15 cellular contexts compared by ENCODE assay signal in the genomic region with DNA sequence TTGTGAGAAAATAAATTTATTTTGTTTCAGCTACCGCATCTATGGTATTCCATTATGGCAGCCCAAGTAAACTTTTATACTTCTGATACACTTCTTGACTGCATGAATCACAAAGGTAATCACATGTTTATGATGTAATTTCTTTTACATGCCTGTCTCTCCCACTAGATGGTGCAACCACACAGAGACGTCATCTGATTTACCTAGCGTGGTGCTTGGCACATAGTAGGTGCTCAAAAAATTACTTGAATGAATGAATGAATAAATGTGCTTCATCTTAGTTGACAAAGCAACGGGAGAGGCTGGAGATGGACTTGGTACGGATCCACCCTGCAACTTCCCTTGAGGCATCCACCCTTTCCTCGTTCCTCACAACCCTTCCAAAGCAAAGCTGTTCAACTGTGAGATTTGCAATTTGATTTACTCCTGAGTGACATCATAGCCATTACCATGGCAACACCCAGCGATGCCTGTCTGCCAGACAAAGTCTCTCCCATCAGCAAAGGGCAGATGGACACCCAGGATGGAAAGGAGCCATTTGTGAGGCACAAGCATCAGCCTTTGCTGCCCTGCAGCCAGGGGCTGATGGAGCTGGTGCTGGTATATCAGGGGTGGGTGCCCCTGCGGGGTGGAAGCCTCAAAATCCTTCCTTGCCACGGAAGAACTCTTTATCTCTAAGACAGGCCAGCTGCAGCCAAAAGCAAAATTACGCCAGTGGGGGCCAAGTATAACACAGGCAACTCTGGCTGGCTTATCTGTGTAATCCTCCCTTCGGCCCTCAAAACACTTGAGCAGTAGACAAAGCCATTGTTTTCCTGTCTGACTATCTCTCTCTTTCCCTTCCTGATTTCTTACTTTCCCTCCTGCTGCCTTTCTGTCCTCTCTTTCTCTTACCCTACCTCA. TPM values are rescaled to one million over a fixed set of nuclear protein-coding genes. Genes with fewer than 3 reads are reported as not detected.
A peak's percentile ranks its signal among the peaks of the same experiment; 100 is the strongest.
DNase-seq lines count a peak whose midpoint lies in the region; ATAC-seq and TF ChIP-seq lines count a peak whose summit lies in the region.
"Had no signal": no experiment of that assay in that cellular context is flagged by ENCODE, and none has a peak within 500 bp of the region (broad histone marks: within the 10 kb centered on the region; RNA-seq: fewer than 3 reads in every experiment).

No MANE protein-coding gene starts in this region.

- intact Hi-C loops in mammary epithelial cell (cut with micrococcal nuclease), result loop anchor here (1.0 kb wide), 1 partner anchor 222 kb away; no protein-coding TSS in a partner anchor
- intact Hi-C loops in MCF 10A (cut with micrococcal nuclease), result no loop called here
- intact Hi-C loops in OCI-LY7 (cut with micrococcal nuclease; ENCODE audit: unreplicated experiment), result no loop called here

- H3K4me1 Mint-ChIP-seq in MCF 10A (ENCODE audit: insufficient read depth, unreplicated experiment) (no peaks in the 10 kb centered on the region), WTC11 (peaks cover 10% of the 10 kb centered on the region)
- H3K4me1 Mint-ChIP-seq: activated T-helper 17 cell treated with anti-CD3 and anti-CD28 coated beads, Interleukin-2, amount 50 U/mL, for 72 hours had no signal

- H3K9ac ChIP-seq in mammary epithelial cell (ENCODE audit: insufficient read depth, low read length), result no peak overlapping the region

- BruUV-seq in mammary epithelial cell (replicated peaks; lab: Mats Ljungman, UMichigan) (no TSS peak), MCF 10A (replicated peaks; lab: Mats Ljungman, UMichigan) (no TSS peak), OCI-LY7 (replicated peaks; lab: Mats Ljungman, UMichigan) (no TSS peak)

- H4K20me1 ChIP-seq in mammary epithelial cell (ENCODE audit: insufficient read depth, low read length) (no peaks in the 10 kb centered on the region), OCI-LY7 (ENCODE audit: insufficient read depth, low read length) (no peaks in the 10 kb centered on the region)

- H3K27ac ChIP-seq in mammary epithelial cell (ENCODE audit: insufficient read depth, low read depth, low read length) (no peak overlapping the region), OCI-LY7 (ENCODE audit: low read depth, low read length, poor library complexity, severe bottlenecking) (no peak overlapping the region)
- H3K27ac ChIP-seq: prostate gland had no signal

- TF ChIP-seq CTCF in mammary epithelial cell (conservative IDR thresholded peaks at IDR 0.05 in 1 of 2, IDR thresholded peaks at IDR 0.05 in 1 of 2; ENCODE audit: extremely low read depth in 1 of 2, insufficient read depth in 1 of 2, low read depth in 1 of 2, low read length in 2 of 2), result peak; percentile 17 to 22
- no peak for TF ChIP-seq CTCF in MCF 10A (IDR thresholded peaks at IDR 0.05; ENCODE audit: unreplicated experiment)
- peak; percentile 71 for TF ChIP-seq CTCF in OCI-LY7 (conservative IDR thresholded peaks at IDR 0.05; ENCODE audit: low read length)
- TF ChIP-seq CTCF in epithelial cell of proximal tubule (conservative IDR thresholded peaks at IDR 0.05; ENCODE audit: low read depth, low read length), result peak; percentile 26
- TF ChIP-seq CTCF in WTC11 (IDR thresholded peaks at IDR 0.05), result no peak

- H3K4me3 ChIP-seq in mammary epithelial cell (replicated peaks in 1 of 3; ENCODE audit: insufficient read depth in 1 of 3, low read depth in 2 of 3, low read length in 3 of 3) (no peak overlapping the region), OCI-LY7 (ENCODE audit: low read depth, low read length, poor library complexity, severe bottlenecking) (no peak overlapping the region), epithelial cell of proximal tubule (ENCODE audit: low read depth, low read length) (no peak overlapping the region)
- H3K4me3 ChIP-seq: prostate gland had no signal

- no peak overlapping the region for H3K4me2 ChIP-seq in mammary epithelial cell (ENCODE audit: insufficient read depth, low read depth, low read length)
- no peak overlapping the region for H3K4me2 ChIP-seq in OCI-LY7 (ENCODE audit: low read length)

- WGBS in mammary epithelial cell (ENCODE audit: low coverage, missing lambda C conversion rate), result 84% methylated on average over 10 of the region's 11 CpGs

- H3K27me3 ChIP-seq in mammary epithelial cell (ENCODE audit: insufficient read depth, low read length), result no peaks in the 10 kb centered on the region

- H2AFZ ChIP-seq in mammary epithelial cell (ENCODE audit: low read depth, low read length), result no peak overlapping the region
- H2AFZ ChIP-seq in OCI-LY7 (ENCODE audit: low read length), result no peak overlapping the region

- peak; percentile 20 for DNase-seq in mammary epithelial cell
- DNase-seq in MCF 10A (ENCODE audit: unreplicated experiment), result no peak
- DNase-seq in OCI-LY7 (ENCODE audit: low spot score), result peak; percentile 9
- no peak for DNase-seq in epithelial cell of proximal tubule (ENCODE audit: low read depth)
- DNase-seq in renal cortical epithelial cell (ENCODE audit: low read depth), result peak; percentile 21
- no peak for DNase-seq in stimulated activated CD4-positive, alpha-beta T cell treated with anti-CD3 and anti-CD28 coated beads, Interleukin-4, amount 100 ng/mL, for 4 hours
- DNase-seq in amygdala (lab: John Stamatoyannopoulos, UW), result no peak
- DNase-seq in WTC11 (ENCODE audit: low spot score), result no peak
- DNase-seq: activated CD8-positive, alpha-beta T cell treated with anti-CD3 and anti-CD28 coated beads, Interleukin-2, amount 10 ng/mL, durations not matched to agents 7 days and 5 days; anterior cingulate cortex; foreskin fibroblast; NCI-H2107 had no signal

- H3K9me3 ChIP-seq in mammary epithelial cell (replicated peaks; ENCODE audit: insufficient read depth, low read length) (peaks cover 4% of the 10 kb centered on the region), OCI-LY7 (ENCODE audit: low read length) (0 out of 2 replicates have a peak, but pooled peaks cover 7% of the 10 kb centered on the region)
- H3K9me3 ChIP-seq: prostate gland had no signal

- dilution Hi-C loops in mammary epithelial cell (cut with HindIII; ENCODE audit: low sequenced_read_pairs), result no loop called here

- H3K79me2 ChIP-seq in mammary epithelial cell (ENCODE audit: insufficient read depth, low read length) (no peaks in the 10 kb centered on the region), OCI-LY7 (ENCODE audit: insufficient read depth, low read depth, low read length) (no peaks in the 10 kb centered on the region)

- no peak overlapping the region for H3K27ac Mint-ChIP-seq in MCF 10A (ENCODE audit: low read depth, unreplicated experiment)
- H3K27ac Mint-ChIP-seq in WTC11, result no peak overlapping the region
- H3K27ac Mint-ChIP-seq: activated CD8-positive, alpha-beta T cell treated with anti-CD3 and anti-CD28 coated beads, Interleukin-2, amount 10 ng/mL, durations not matched to agents 7 days and 5 days; activated T-helper 17 cell treated with anti-CD3 and anti-CD28 coated beads, Interleukin-2, amount 50 U/mL, for 72 hours had no signal

- CTCF ChIA-PET in mammary epithelial cell (lab: Charles Lee; ENCODE audit: low non-redundant PET), result no interaction called here
- CTCF ChIA-PET in MCF 10A (lab: Yijun Ruan, JAX), result interaction anchor here (0.7 kb wide), 1 partner anchor 102 kb away, joined by 3 read pairs; no protein-coding TSS in a partner anchor
- CTCF ChIA-PET in OCI-LY7 (lab: Charles Lee; ENCODE audit: unreplicated experiment), result no interaction called here
- CTCF ChIA-PET in WTC11 (lab: Charles Lee), result interaction anchor here (1.1 kb wide), 1 partner anchor 59 kb away, joined by 7 read pairs; no protein-coding TSS in a partner anchor

- H3K9me2 ChIP-seq in OCI-LY7 (ENCODE audit: insufficient read depth, low read length), result no peaks in the 10 kb centered on the region

- H3K36me3 Mint-ChIP-seq in MCF 10A (ENCODE audit: insufficient read depth, unreplicated experiment) (no peaks in the 10 kb centered on the region), WTC11 (no peaks in the 10 kb centered on the region)

- H3K9me3 Mint-ChIP-seq in MCF 10A (ENCODE audit: unreplicated experiment), result peaks cover 13% of the 10 kb centered on the region
- peaks cover 17% of the 10 kb centered on the region for H3K9me3 Mint-ChIP-seq in WTC11
- H3K9me3 Mint-ChIP-seq: activated T-helper 17 cell treated with anti-CD3 and anti-CD28 coated beads, Interleukin-2, amount 50 U/mL, for 72 hours had no signal

- H3K27me3 Mint-ChIP-seq in MCF 10A (ENCODE audit: insufficient read depth, unreplicated experiment) (peaks cover 54% of the 10 kb centered on the region), WTC11 (ENCODE audit: low read depth) (peaks cover 16% of the 10 kb centered on the region)

- ATAC-seq in WTC11, result no peak
- ATAC-seq: activated CD8-positive, alpha-beta T cell treated with anti-CD3 and anti-CD28 coated beads, Interleukin-2, amount 10 ng/mL, durations not matched to agents 7 days and 5 days; activated T-helper 17 cell treated with anti-CD3 and anti-CD28 coated beads, Interleukin-2, amount 50 U/mL, for 72 hours had no signal

- no peaks in the 10 kb centered on the region for H3K36me3 ChIP-seq in mammary epithelial cell (ENCODE audit: insufficient read depth, low read length)
- no peaks in the 10 kb centered on the region for H3K36me3 ChIP-seq in OCI-LY7 (ENCODE audit: insufficient read depth, low read length)
- H3K36me3 ChIP-seq: prostate gland had no signal

- in situ Hi-C loops in mammary epithelial cell (cut with MboI; ENCODE audit: low sequenced_read_pairs in 2 of 2), result no loop called here

- H3K4me3 Mint-ChIP-seq in MCF 10A (ENCODE audit: unreplicated experiment) (no peak overlapping the region), WTC11 (no peak overlapping the region)
- H3K4me3 Mint-ChIP-seq: activated CD8-positive, alpha-beta T cell treated with anti-CD3 and anti-CD28 coated beads, Interleukin-2, amount 10 ng/mL, durations not matched to agents 7 days and 5 days; activated T-helper 17 cell treated with anti-CD3 and anti-CD28 coated beads, Interleukin-2, amount 50 U/mL, for 72 hours had no signal

- POLR2A ChIA-PET in MCF 10A (lab: Yijun Ruan, JAX) (no interaction called here), OCI-LY7 (lab: Charles Lee) (interaction anchor here (0.5 kb wide), 1 partner anchor 913 kb away, joined by 9 read pairs; no protein-coding TSS in a partner anchor), WTC11 (lab: Charles Lee) (no interaction called here)

- H3K4me1 ChIP-seq in mammary epithelial cell (ENCODE audit: insufficient read depth, low read length), result no peaks in the 10 kb centered on the region
- H3K4me1 ChIP-seq in OCI-LY7 (ENCODE audit: insufficient read depth, low read length, poor library complexity, severe bottlenecking), result no peaks in the 10 kb centered on the region
- H3K4me1 ChIP-seq: prostate gland had no signal

TF ChIP-seq in WTC11, 78 proteins besides CTCF, POLR2A, EP300 and RAD21 (continues in another document):
- TF ChIP-seq EMX1 (CRISPR knock-in tag; IDR thresholded peaks at IDR 0.05), result no peak

RNA-seq across cellular contexts. Expression of a gene that starts 18.9 kb away (rescaled TPM):
- not detected for total RNA-seq in mammary epithelial cell
- polyA plus RNA-seq in mammary epithelial cell, result not detected
- polyA minus RNA-seq in mammary epithelial cell, result not detected
- total RNA-seq in MCF 10A (2022), result not detected in 2 replicates
- 0.18 and 0.25 TPM in 2 replicates for total RNA-seq in OCI-LY7 (2014; rRNA removed; shearing (Covaris generic))
- 0.13 and 0.19 TPM in 2 replicates for total RNA-seq in OCI-LY7 (2022)
- total RNA-seq in epithelial cell of proximal tubule, result not detected in 2 replicates
- total RNA-seq in renal cortical epithelial cell, result 0.05 TPM in 1 of 2 replicates, not detected in the other
- total RNA-seq in WTC11 (2021), result 1.1 to 1.5 TPM (median 1.4 TPM) in 3 replicates
- total RNA-seq: activated CD8-positive, alpha-beta T cell treated with anti-CD3 and anti-CD28 coated beads, Interleukin-2, amount 10 ng/mL, durations not matched to agents 7 days and 5 days; mononuclear cell had no signal

Comparison
In these comparisons a context has a peak if more than half of its experiments do, and no peak if none do; other contexts are left out.
1. DNase-seq: peak in mammary epithelial cell (single experiment), OCI-LY7 (single experiment) and renal cortical epithelial cell (single experiment); none in MCF 10A (single experiment), epithelial cell of proximal tubule (single experiment), stimulated activated CD4-positive, alpha-beta T cell treated with anti-CD3 and anti-CD28 coated beads, Interleukin-4, amount 100 ng/mL, for 4 hours (0 of 2), amygdala (0 of 56) and WTC11 (single experiment).
2. CTCF ChIP-seq: peak in mammary epithelial cell (2 of 2), OCI-LY7 (single experiment) and epithelial cell of proximal tubule (single experiment); none in MCF 10A (single experiment) and WTC11 (single experiment).
3. CTCF ChIA-PET loops: an anchor here in MCF 10A (0.7 kb wide) and WTC11 (1.1 kb wide); none called in mammary epithelial cell and OCI-LY7.